Comparison of ENCODE assay signal across 12 cellular contexts in the genomic region with DNA sequence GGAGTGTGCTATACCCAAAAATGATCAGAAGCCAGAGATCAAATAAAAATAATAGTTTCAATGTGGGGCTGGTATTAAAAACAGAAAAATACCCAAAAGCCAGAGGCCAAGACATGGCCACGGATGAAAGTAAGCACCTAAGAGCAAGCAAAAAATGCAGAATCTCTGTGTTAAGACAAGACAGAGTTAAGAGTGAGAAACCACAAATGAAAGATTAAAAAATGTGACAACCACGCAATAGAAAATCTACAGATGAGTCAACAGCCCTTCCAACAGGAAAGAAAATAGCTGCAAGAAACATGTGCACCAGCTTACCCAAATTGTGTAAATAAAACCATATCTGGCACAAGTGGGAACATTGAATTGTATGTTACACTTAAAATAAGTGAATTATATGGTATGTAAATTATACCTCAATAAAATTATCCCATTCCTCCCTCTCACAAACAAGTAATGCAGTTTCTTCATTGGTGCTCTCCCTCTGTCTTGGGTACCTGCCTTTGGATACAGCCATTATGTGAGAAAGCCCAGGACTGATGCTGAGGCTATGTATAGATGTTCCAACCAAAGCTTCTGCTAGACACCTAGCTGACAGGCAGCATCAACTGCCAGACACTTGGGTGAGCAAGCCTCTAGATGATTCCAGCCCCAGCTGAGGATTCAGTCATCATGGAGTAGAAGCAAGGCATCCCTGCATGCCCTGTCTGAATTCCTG. TPM values are rescaled to one million over a fixed set of nuclear protein-coding genes. Genes with fewer than 3 reads are reported as not detected.
DNase-seq lines count a peak whose midpoint lies in the region; ATAC-seq, FAIRE-seq and TF ChIP-seq lines count a peak whose summit lies in the region.
"Had no signal": no experiment of that assay in that cellular context is flagged by ENCODE, and none has a peak within 500 bp of the region (broad histone marks: within the 10 kb centered on the region; RNA-seq: fewer than 3 reads in every experiment).

No MANE protein-coding gene starts in this region.

- TF ChIP-seq EP300 in GM12878 (IDR thresholded peaks at IDR 0.05; ENCODE audit: borderline replicate concordance in 1 of 2, control insufficient read depth in 1 of 2, low read depth in 2 of 2, low read length in 2 of 2) = no peak

- TF ChIP-seq RAD21 in GM12878 (IDR thresholded peaks at IDR 0.05; ENCODE audit: insufficient read depth, low read depth, low read length) = no peak

- RAD21 ChIA-PET in GM12878 (lab: Charles Lee; ENCODE audit: unreplicated experiment) = no interaction called here

- no peak for TF ChIP-seq POLR2A in GM12878 (IDR thresholded peaks at IDR 0.05; ENCODE audit: low read depth, low read length)

- peaks cover 3% of the 10 kb centered on the region for H3K4me1 ChIP-seq in GM12878 (ENCODE audit: control insufficient read depth, insufficient read depth, low read length)

- H4K20me1 ChIP-seq in GM12878 (ENCODE audit: control insufficient read depth, insufficient read depth) = no peaks in the 10 kb centered on the region

- no TSS peak for BruUV-seq in GM12878 (replicated peaks; lab: Mats Ljungman, UMichigan)

- no peak for FAIRE-seq in GM12878 (lab: Jason Lieb, UNC)
- FAIRE-seq: GM19239 had no signal

- WGBS in GM12878 (ENCODE audit: insufficient coverage, insufficient replicate concordance, low lambda C conversion rate, missing lambda C conversion rate) = 0% methylated on average over 2 of the region's 2 CpGs

- in situ Hi-C loops in GM12878 (cut with MboI) = no loop called here

- SMC1A ChIA-PET in GM12878 (lab: Charles Lee; ENCODE audit: uncharacterized antibody, unreplicated experiment) = interaction anchor here (0.8 to 1.5 kb wide), 2 partner anchors 9 to 10 kb away, joined by 3 to 4 read pairs; no protein-coding TSS in a partner anchor

- no peaks in the 10 kb centered on the region for H3K27me3 ChIP-seq in GM12878 (replicated peaks in 1 of 2; ENCODE audit: control insufficient read depth in 2 of 2, insufficient read depth in 2 of 2, low read length in 1 of 2)

- ATAC-seq in GM18861 (IDR thresholded peaks at IDR 0.05; ENCODE audit: unreplicated experiment) (peak; percentile 46), GM21390 (IDR thresholded peaks at IDR 0.05; ENCODE audit: unreplicated experiment) (peak; percentile 72), HG03066 (IDR thresholded peaks at IDR 0.05; ENCODE audit: low read depth, unreplicated experiment) (peak; percentile 59), GM12878 (peak; percentile 81), GM19397 (IDR thresholded peaks at IDR 0.05; ENCODE audit: unreplicated experiment) (no peak)

- no peaks in the 10 kb centered on the region; the same call in 2 of the 3 replicates for H3K9me3 ChIP-seq in GM12878 (replicated peaks; ENCODE audit: control insufficient read depth, insufficient read depth, low read length)

- intact Hi-C loops in GM12878 (cut with micrococcal nuclease; ENCODE audit: unreplicated experiment) = no loop called here

- no peaks in the 10 kb centered on the region for H3K79me2 ChIP-seq in GM12878 (ENCODE audit: control insufficient read depth, insufficient read depth, low read length)

- H3K4me3 ChIP-seq in GM12878 = no peak overlapping the region

- no peaks in the 10 kb centered on the region for H3K36me3 ChIP-seq in GM12878 (ENCODE audit: control insufficient read depth in 2 of 2, insufficient read depth in 2 of 2, low read length in 1 of 2)

- no peak overlapping the region for H3K27ac ChIP-seq in GM12878 (ENCODE audit: control insufficient read depth, insufficient read depth)
- H3K27ac ChIP-seq: epithelial cell of prostate had no signal

- H3K9ac ChIP-seq in GM12878 (ENCODE audit: control insufficient read depth, insufficient read depth, low read length) = no peak overlapping the region

- no peak for DNase-seq in GM12878 (ENCODE audit: low read depth, low spot score)
- no peak for DNase-seq in NOMO-1 (lab: John Stamatoyannopoulos, UW; ENCODE audit: unreplicated experiment in 2 of 2)
- no peak for DNase-seq in NCI-H128 (lab: John Stamatoyannopoulos, UW; ENCODE audit: unreplicated experiment)
- DNase-seq in HuH-7 (ENCODE audit: low spot score) = no peak
- DNase-seq: naive B cell; stimulated activated naive CD4-positive, alpha-beta T cell treated with Interleukin-2 at 50 U/mL for 16 hours had no signal

- no peak overlapping the region for H3K4me2 ChIP-seq in GM12878 (ENCODE audit: control insufficient read depth, insufficient read depth)

- H2AFZ ChIP-seq in GM12878 (ENCODE audit: control insufficient read depth, low read depth, low read length) = no peak overlapping the region

- POLR2A ChIA-PET in GM12878 (lab: Charles Lee) = no interaction called here

- TF ChIP-seq CTCF in GM12878 (IDR thresholded peaks at IDR 0.05 in 2 of 3, conservative IDR thresholded peaks at IDR 0.05 in 1 of 3; ENCODE audit: control insufficient read depth in 2 of 3, extremely low read depth in 1 of 3, insufficient read depth in 1 of 3, low read depth in 3 of 3, low read length in 3 of 3) = no peak

- CTCF ChIA-PET in GM12878 (lab: Yijun Ruan, JAX) = interaction anchor here (0.9 to 1.6 kb wide), 5 partner anchors 49 to 543 kb away, joined by 3 to 4 read pairs (median 3); no protein-coding TSS in a partner anchor

TF ChIP-seq in GM12878, 131 proteins besides CTCF, POLR2A, EP300 and RAD21:
- TF ChIP-seq, protein P1, sequence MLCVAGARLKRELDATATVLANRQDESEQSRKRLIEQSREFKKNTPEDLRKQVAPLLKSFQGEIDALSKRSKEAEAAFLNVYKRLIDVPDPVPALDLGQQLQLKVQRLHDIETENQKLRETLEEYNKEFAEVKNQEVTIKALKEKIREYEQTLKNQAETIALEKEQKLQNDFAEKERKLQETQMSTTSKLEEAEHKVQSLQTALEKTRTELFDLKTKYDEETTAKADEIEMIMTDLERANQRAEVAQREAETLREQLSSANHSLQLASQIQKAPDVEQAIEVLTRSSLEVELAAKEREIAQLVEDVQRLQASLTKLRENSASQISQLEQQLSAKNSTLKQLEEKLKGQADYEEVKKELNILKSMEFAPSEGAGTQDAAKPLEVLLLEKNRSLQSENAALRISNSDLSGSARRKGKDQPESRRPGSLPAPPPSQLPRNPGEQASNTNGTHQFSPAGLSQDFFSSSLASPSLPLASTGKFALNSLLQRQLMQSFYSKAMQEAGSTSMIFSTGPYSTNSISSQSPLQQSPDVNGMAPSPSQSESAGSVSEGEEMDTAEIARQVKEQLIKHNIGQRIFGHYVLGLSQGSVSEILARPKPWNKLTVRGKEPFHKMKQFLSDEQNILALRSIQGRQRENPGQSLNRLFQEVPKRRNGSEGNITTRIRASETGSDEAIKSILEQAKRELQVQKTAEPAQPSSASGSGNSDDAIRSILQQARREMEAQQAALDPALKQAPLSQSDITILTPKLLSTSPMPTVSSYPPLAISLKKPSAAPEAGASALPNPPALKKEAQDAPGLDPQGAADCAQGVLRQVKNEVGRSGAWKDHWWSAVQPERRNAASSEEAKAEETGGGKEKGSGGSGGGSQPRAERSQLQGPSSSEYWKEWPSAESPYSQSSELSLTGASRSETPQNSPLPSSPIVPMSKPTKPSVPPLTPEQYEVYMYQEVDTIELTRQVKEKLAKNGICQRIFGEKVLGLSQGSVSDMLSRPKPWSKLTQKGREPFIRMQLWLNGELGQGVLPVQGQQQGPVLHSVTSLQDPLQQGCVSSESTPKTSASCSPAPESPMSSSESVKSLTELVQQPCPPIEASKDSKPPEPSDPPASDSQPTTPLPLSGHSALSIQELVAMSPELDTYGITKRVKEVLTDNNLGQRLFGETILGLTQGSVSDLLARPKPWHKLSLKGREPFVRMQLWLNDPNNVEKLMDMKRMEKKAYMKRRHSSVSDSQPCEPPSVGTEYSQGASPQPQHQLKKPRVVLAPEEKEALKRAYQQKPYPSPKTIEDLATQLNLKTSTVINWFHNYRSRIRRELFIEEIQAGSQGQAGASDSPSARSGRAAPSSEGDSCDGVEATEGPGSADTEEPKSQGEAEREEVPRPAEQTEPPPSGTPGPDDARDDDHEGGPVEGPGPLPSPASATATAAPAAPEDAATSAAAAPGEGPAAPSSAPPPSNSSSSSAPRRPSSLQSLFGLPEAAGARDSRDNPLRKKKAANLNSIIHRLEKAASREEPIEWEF (IDR thresholded peaks at IDR 0.05; ENCODE audit: insufficient replicate concordance, low read depth, low read length) = no peak
- TF ChIP-seq ZBED1 (IDR thresholded peaks at IDR 0.05; ENCODE audit: borderline replicate concordance) (no peak), JUNB (IDR thresholded peaks at IDR 0.05) (peak; percentile 26; the same call in 1 of the 2 replicates), RUNX3 (IDR thresholded peaks at IDR 0.05; ENCODE audit: low read length) (peak; percentile 46)

RNA-seq across cellular contexts. Expression of a gene that starts 55.3 kb away (rescaled TPM):
- 47.2 and 51.1 TPM in 2 replicates for total RNA-seq in GM12878 (2013; cell fraction: nucleolus; rRNA removed)
- 18.1 and 22.8 TPM in 2 replicates for total RNA-seq in GM12878 (2014; rRNA removed)
- 26.7 and 27.3 TPM in 2 replicates for total RNA-seq in GM12878 (2014; rRNA removed; fragmentation: Illumina TruSeq; extraction: Trizol)
- total RNA-seq in GM12878 (2021) = 20.7 and 21.5 TPM in 2 replicates
- 9.1 TPM for polyA plus RNA-seq in GM12878 (2011; ENCODE audit: low read depth)
- polyA plus RNA-seq in GM12878 (2011; rRNA removed) = 26.4 and 41.6 TPM in 2 replicates
- polyA plus RNA-seq in GM12878 (2011; cell fraction: cytosol; rRNA removed) = 7.3 and 9.1 TPM in 2 replicates
- 22.6 and 27.1 TPM in 2 replicates for polyA plus RNA-seq in GM12878 (2011; cell fraction: nucleus; rRNA removed)
- polyA plus RNA-seq in GM12878 (2012) = 16.2 and 21.5 TPM in 2 replicates
- polyA plus RNA-seq in GM12878 (2014; fragmentation: Illumina TruSeq; extraction: Trizol) = 29.3 and 35.1 TPM in 2 replicates
- 10 to 100 TPM; 24.5 to 29.1 TPM for polyA plus RNA-seq in GM12878 (2014; fragmentation: Nextera tagmentation; extraction: Ambion mirVana)
- 11.8 and 13.8 TPM in 2 replicates for polyA plus RNA-seq in GM12878 (2014; rRNA removed)
- 10 to 100 TPM; 23.8 to 24.2 TPM for polyA plus RNA-seq in GM12878 (2016; fragmentation: Nextera tagmentation; extraction: Ambion mirVana)
- polyA minus RNA-seq in GM12878 (2011; rRNA and poly(A)+ RNA removed) = 11.2 and 15.0 TPM in 2 replicates
- polyA minus RNA-seq in GM12878 (2011; cell fraction: cytosol; rRNA and poly(A)+ RNA removed) = 10.0 and 10.6 TPM in 2 replicates
- polyA minus RNA-seq in GM12878 (2011; cell fraction: nucleus; rRNA and poly(A)+ RNA removed) = 11.5 and 13.7 TPM in 2 replicates
